ENCODE assay signal across 35 cellular contexts in genomic region chr9:31585158-31585557, GRCh38.
DNase-seq lines count a peak whose midpoint lies in the region; ATAC-seq, FAIRE-seq and TF ChIP-seq lines count a peak whose summit lies in the region.
"Had no signal": no experiment of that assay in that cellular context is flagged by ENCODE, and none has a peak within 500 bp of the region (broad histone marks: within the 10 kb centered on the region; RNA-seq: fewer than 3 reads in every experiment).

No MANE protein-coding gene starts in this region.

- no peaks in the 10 kb centered on the region for H3K36me3 Mint-ChIP-seq in GM23338 (ENCODE audit: low read depth)
- H3K36me3 Mint-ChIP-seq: CD14-positive monocyte; CD4-positive, alpha-beta memory T cell; CD4-positive, CD25-positive, alpha-beta regulatory T cell; CD8-positive, alpha-beta T cell had no signal

- no peaks in the 10 kb centered on the region for H3K23me2 ChIP-seq in H1 (ENCODE audit: low read depth, low read length)

- no peaks in the 10 kb centered on the region for H3K79me1 ChIP-seq in IMR-90 (ENCODE audit: low read depth in 1 of 2, low read length in 2 of 2)
- no peaks in the 10 kb centered on the region for H3K79me1 ChIP-seq in H1 (ENCODE audit: low read depth, low read length)

- H4K91ac ChIP-seq in IMR-90 (ENCODE audit: insufficient read depth, low read depth, low read length) (no peak overlapping the region), H1 (replicated peaks; ENCODE audit: insufficient read length, low read length) (no peak overlapping the region)

- H3K4me3 ChIP-seq in HepG2 (replicated peaks in 1 of 3; ENCODE audit: insufficient read depth in 1 of 3, low read depth in 2 of 3, low read length in 3 of 3): no peak overlapping the region
- H3K4me3 ChIP-seq in right lobe of liver: no peak overlapping the region
- no peak overlapping the region for H3K4me3 ChIP-seq in A549
- H3K4me3 ChIP-seq in IMR-90 (ENCODE audit: insufficient read depth, low read depth, low read length): no peak overlapping the region
- H3K4me3 ChIP-seq in H1 (ENCODE audit: extremely low read depth in 1 of 4, insufficient read depth in 2 of 4, low read depth in 3 of 4, low read length in 4 of 4): no peak overlapping the region
- H3K4me3 ChIP-seq in SJCRH30: no peak overlapping the region
- no peak overlapping the region for H3K4me3 ChIP-seq in GM23338
- H3K4me3 ChIP-seq: BLaER1; BLaER1 treated with 17β-estradiol and CSF1 and Interleukin-3, amounts not matched to agents 10 nM and 100 nM had no signal

- H3K4me1 ChIP-seq in HepG2 (ENCODE audit: insufficient read depth, low read length): no peaks in the 10 kb centered on the region
- H3K4me1 ChIP-seq in right lobe of liver: no peaks in the 10 kb centered on the region
- H3K4me1 ChIP-seq in A549: no peaks in the 10 kb centered on the region
- H3K4me1 ChIP-seq in IMR-90 (ENCODE audit: control insufficient read depth, insufficient read depth, low read length): no peaks in the 10 kb centered on the region
- H3K4me1 ChIP-seq in H1 (replicated peaks in 1 of 4; ENCODE audit: control insufficient read depth in 3 of 4, insufficient read depth in 4 of 4, low read length in 3 of 4): no peaks in the 10 kb centered on the region
- peaks cover 16% of the 10 kb centered on the region for H3K4me1 ChIP-seq in SJCRH30
- no peaks in the 10 kb centered on the region for H3K4me1 ChIP-seq in GM23338 (ENCODE audit: insufficient read depth)
- H3K4me1 ChIP-seq: BE2C, Caco-2 had no signal

- H2BK15ac ChIP-seq in IMR-90 (ENCODE audit: low read depth, low read length) (no peak overlapping the region), H1 (ENCODE audit: low read length) (no peak overlapping the region)

- no peaks in the 10 kb centered on the region for H4K20me1 ChIP-seq in HepG2 (ENCODE audit: insufficient read depth, low read length)
- H4K20me1 ChIP-seq in IMR-90 (ENCODE audit: insufficient read depth, low read length): no peaks in the 10 kb centered on the region
- no peaks in the 10 kb centered on the region for H4K20me1 ChIP-seq in H1 (replicated peaks in 1 of 2; ENCODE audit: control insufficient read depth in 1 of 2, insufficient read depth in 2 of 2, low read length in 2 of 2)
- H4K20me1 ChIP-seq in GM23338 (replicated peaks; ENCODE audit: insufficient read depth): no peaks in the 10 kb centered on the region
- H4K20me1 ChIP-seq: BLaER1; BLaER1 treated with 17β-estradiol and CSF1 and Interleukin-3, amounts not matched to agents 10 nM and 100 nM had no signal

- H3K23ac ChIP-seq in IMR-90 (ENCODE audit: low read depth, low read length) (no peak overlapping the region), H1 (ENCODE audit: insufficient read length) (no peak overlapping the region)

- BruUV-seq in HepG2 (replicated peaks; lab: Mats Ljungman, UMichigan) (no TSS peak), IMR-90 (replicated peaks; lab: Mats Ljungman, UMichigan) (no TSS peak)

- H3K79me2 ChIP-seq in HepG2 (ENCODE audit: insufficient read depth, low read length) (no peaks in the 10 kb centered on the region), H1 (ENCODE audit: control insufficient read depth in 1 of 2, insufficient read depth in 2 of 2, low read length in 2 of 2) (no peaks in the 10 kb centered on the region), GM23338 (replicated peaks; ENCODE audit: insufficient read depth) (no peaks in the 10 kb centered on the region)

- no peak overlapping the region for H3K56ac ChIP-seq in IMR-90 (ENCODE audit: extremely low read depth, insufficient read depth, low read length)
- H3K56ac ChIP-seq in H1 (replicated peaks; ENCODE audit: insufficient read length, low read depth, low read length): no peak overlapping the region

- H3K4me2 ChIP-seq in HepG2 (ENCODE audit: low read depth, low read length) (no peak overlapping the region), A549 (no peak overlapping the region), IMR-90 (ENCODE audit: low read depth, low read length) (no peak overlapping the region), H1 (ENCODE audit: insufficient read depth in 1 of 2, low read depth in 2 of 2, low read length in 2 of 2) (no peak overlapping the region), GM23338 (no peak overlapping the region)
- H3K4me2 ChIP-seq: BLaER1; BLaER1 treated with 17β-estradiol and CSF1 and Interleukin-3, amounts not matched to agents 10 nM and 100 nM had no signal

- H2AK9ac ChIP-seq in IMR-90 (replicated peaks; ENCODE audit: low read depth, low read length, poor library complexity): no peak overlapping the region

- TF ChIP-seq CTCF in HepG2 (CRISPR knock-in tag; IDR thresholded peaks at IDR 0.05) (no peak), right lobe of liver (IDR thresholded peaks at IDR 0.05) (no peak), A549 (IDR thresholded peaks at IDR 0.05) (no peak), IMR-90 (conservative IDR thresholded peaks at IDR 0.05; ENCODE audit: low read depth, low read length) (no peak), H1 (IDR thresholded peaks at IDR 0.05; ENCODE audit: control extremely low read depth in 1 of 3, insufficient read depth in 1 of 3, low read depth in 1 of 3, low read length in 3 of 3) (no peak), GM23338 (conservative IDR thresholded peaks at IDR 0.05; ENCODE audit: low read depth in 2 of 2) (no peak)

- FAIRE-seq in HepG2 (lab: Jason Lieb, UNC): no peak
- FAIRE-seq in A549 (lab: Jason Lieb, UNC): no peak
- FAIRE-seq in H1 (lab: Jason Lieb, UNC): no peak
- FAIRE-seq: D721Med had no signal

- H3K4ac ChIP-seq in IMR-90 (ENCODE audit: low read depth, low read length): no peak overlapping the region
- no peak overlapping the region for H3K4ac ChIP-seq in H1 (replicated peaks; ENCODE audit: insufficient read length, low read depth, low read length)

- H4K5ac ChIP-seq in IMR-90 (ENCODE audit: low read depth, low read length) (no peak overlapping the region), H1 (ENCODE audit: insufficient read length, low read depth, low read length) (no peak overlapping the region)

- no peaks in the 10 kb centered on the region for H3F3A ChIP-seq in GM23338 (replicated peaks; ENCODE audit: low read depth)

- H3K27me3 ChIP-seq in HepG2 (ENCODE audit: control insufficient read depth in 1 of 2, insufficient read depth in 2 of 2, low read length in 2 of 2): no peaks in the 10 kb centered on the region
- H3K27me3 ChIP-seq in right lobe of liver: no peaks in the 10 kb centered on the region
- H3K27me3 ChIP-seq in IMR-90 (ENCODE audit: control insufficient read depth, insufficient read depth, low read length): no peaks in the 10 kb centered on the region
- H3K27me3 ChIP-seq in H1 (replicated peaks in 1 of 4; ENCODE audit: control insufficient read depth in 3 of 4, extremely low read depth in 1 of 4, insufficient read depth in 3 of 4, low read length in 3 of 4): no peaks in the 10 kb centered on the region
- H3K27me3 ChIP-seq in SJCRH30: no peaks in the 10 kb centered on the region
- H3K27me3 ChIP-seq in GM23338 (ENCODE audit: insufficient read depth): no peaks in the 10 kb centered on the region
- H3K27me3 ChIP-seq: BE2C; BLaER1; BLaER1 treated with 17β-estradiol and CSF1 and Interleukin-3, amounts not matched to agents 10 nM and 100 nM had no signal

- DNase-seq in HepG2 (ENCODE audit: low spot score) (no peak), right lobe of liver (no peak), A549 (ENCODE audit: low read depth in 1 of 2, low spot score in 1 of 2) (no peak), IMR-90 (no peak), H1 (ENCODE audit: low read depth in 1 of 2, low spot score in 2 of 2) (no peak), SJCRH30 (no peak), GM23338 (ENCODE audit: low spot score) (no peak)
- DNase-seq: 8988T; ACHN; AML-193; BE2C; C1 segment of cervical spinal cord; Caco-2; Calu3; CD4-positive, alpha-beta memory T cell; CD4-positive, alpha-beta T cell; CD4-positive, CD25-positive, alpha-beta regulatory T cell; CD8-positive, alpha-beta memory T cell; CD8-positive, alpha-beta T cell; COR-L47; DMS 273 treated with DMSO at 0.1 percent for 48 hours; DMS153; DMS53; DMS79; DMS79 treated with DMSO at 0.1 percent for 48 hours; DND-41; EL had no signal

- POLR2A ChIA-PET in HepG2 (lab: Yijun Ruan, JAX) (no interaction called here), A549 (lab: Yijun Ruan, JAX) (no interaction called here), IMR-90 (lab: Charles Lee; ENCODE audit: unreplicated experiment) (no interaction called here), H1 (lab: Charles Lee; ENCODE audit: partially characterized antibody) (no interaction called here)

- ATAC-seq in HepG2 (no peak), right lobe of liver (no peak), A549 (no peak), IMR-90 (ENCODE audit: low read depth) (no peak), GM23338 (no peak), GM18505 (IDR thresholded peaks at IDR 0.05; ENCODE audit: unreplicated experiment) (no peak)
- ATAC-seq: CD8-positive, alpha-beta T cell had no signal

- no peak overlapping the region for H3K14ac ChIP-seq in IMR-90 (replicated peaks; ENCODE audit: low read depth, low read length)
- no peak overlapping the region for H3K14ac ChIP-seq in H1 (ENCODE audit: insufficient read length)

- no peaks in the 10 kb centered on the region for H3K27me3 Mint-ChIP-seq in GM23338 (ENCODE audit: insufficient read depth, low read depth, poor library complexity)
- H3K27me3 Mint-ChIP-seq: B cell; CD4-positive, alpha-beta memory T cell; CD4-positive, alpha-beta T cell; CD4-positive, CD25-positive, alpha-beta regulatory T cell had no signal

- no peak overlapping the region for H2AK5ac ChIP-seq in IMR-90 (ENCODE audit: low read depth, low read length)
- H2AK5ac ChIP-seq in H1 (ENCODE audit: low read depth, low read length): no peak overlapping the region

- dilution Hi-C loops in IMR-90 (cut with HindIII; ENCODE audit: low sequenced_read_pairs, unreplicated experiment): no loop called here

- no peaks in the 10 kb centered on the region for H3K4me1 Mint-ChIP-seq in GM23338
- H3K4me1 Mint-ChIP-seq: B cell; CD14-positive monocyte; CD4-positive, alpha-beta memory T cell; CD4-positive, CD25-positive, alpha-beta regulatory T cell; CD8-positive, alpha-beta memory T cell had no signal

- H3K9me3 ChIP-seq in HepG2 (ENCODE audit: low read length): no peaks in the 10 kb centered on the region
- no peaks in the 10 kb centered on the region for H3K9me3 ChIP-seq in right lobe of liver
- H3K9me3 ChIP-seq in A549: no peaks in the 10 kb centered on the region
- no peaks in the 10 kb centered on the region for H3K9me3 ChIP-seq in IMR-90 (ENCODE audit: control insufficient read depth, insufficient read depth, low read length)
- H3K9me3 ChIP-seq in H1 (ENCODE audit: insufficient read depth in 2 of 2, low read depth in 1 of 2, low read length in 1 of 2): no peaks in the 10 kb centered on the region
- no peaks in the 10 kb centered on the region for H3K9me3 ChIP-seq in SJCRH30 (replicated peaks)
- H3K9me3 ChIP-seq: BE2C; BLaER1; BLaER1 treated with 17β-estradiol and CSF1 and Interleukin-3, amounts not matched to agents 10 nM and 100 nM; Caco-2 had no signal

- no peaks in the 10 kb centered on the region for H3K9me1 ChIP-seq in IMR-90 (ENCODE audit: insufficient read depth, low read length)

- H2BK120ac ChIP-seq in IMR-90 (ENCODE audit: low read depth, low read length): no peak overlapping the region
- H2BK120ac ChIP-seq in H1 (replicated peaks; ENCODE audit: low read depth, low read length): no peak overlapping the region

- no peak overlapping the region for H3K27ac Mint-ChIP-seq in GM23338
- H3K27ac Mint-ChIP-seq: B cell; CD14-positive monocyte; CD4-positive, alpha-beta memory T cell; CD4-positive, alpha-beta T cell; CD4-positive, CD25-positive, alpha-beta regulatory T cell; CD8-positive, alpha-beta memory T cell; CD8-positive, alpha-beta T cell had no signal

- H4K8ac ChIP-seq in IMR-90 (ENCODE audit: low read depth in 2 of 2, low read length in 2 of 2) (no peak overlapping the region), H1 (ENCODE audit: extremely low read depth, insufficient read depth, low read length) (no peak overlapping the region)

- H3K18ac ChIP-seq in IMR-90 (ENCODE audit: low read depth, low read length) (no peak overlapping the region), H1 (ENCODE audit: extremely low read depth, low read length) (no peak overlapping the region)

- H3K9me2 ChIP-seq in GM23338 (ENCODE audit: insufficient read depth): no peaks in the 10 kb centered on the region; the same call in 1 of the 2 replicates

- CTCF ChIA-PET in HepG2 (lab: Yijun Ruan, JAX; ENCODE audit: low intra/inter-chr PET ratio, low total read pairs): no interaction called here
- CTCF ChIA-PET in A549 (lab: Yijun Ruan, JAX): no interaction called here
- CTCF ChIA-PET in IMR-90 (lab: Yijun Ruan, JAX): no interaction called here
- CTCF ChIA-PET in H1 (lab: Charles Lee; ENCODE audit: partially characterized antibody): no interaction called here

- no peak for TF ChIP-seq EP300 in HepG2 (IDR thresholded peaks at IDR 0.05; ENCODE audit: low read depth in 2 of 2, low read length in 2 of 2)
- TF ChIP-seq EP300 in HepG2 (CRISPR knock-in tag; IDR thresholded peaks at IDR 0.05; ENCODE audit: borderline replicate concordance): no peak
- no peak for TF ChIP-seq EP300 in A549 (IDR thresholded peaks at IDR 0.05)
- TF ChIP-seq EP300 in H1 (IDR thresholded peaks at IDR 0.05; ENCODE audit: borderline replicate concordance in 1 of 2, low read depth in 2 of 2, low read length in 2 of 2): no peak

- in situ Hi-C loops in HepG2 (cut with HindIII; ENCODE audit: extremely low pct_ligation_motif_present, low pct_unique_long_range_greater_than_20kb): no loop called here
- in situ Hi-C loops in IMR-90 (cut with MboI; ENCODE audit: low sequenced_read_pairs): no loop called here

- no peak overlapping the region for H3K9ac ChIP-seq in HepG2 (ENCODE audit: insufficient read depth, low read depth, low read length)
- no peak overlapping the region for H3K9ac ChIP-seq in IMR-90 (ENCODE audit: low read depth, low read length)
- no peak overlapping the region for H3K9ac ChIP-seq in H1 (replicated peaks in 1 of 4; ENCODE audit: extremely low read depth in 1 of 4, low read depth in 3 of 4, low read length in 3 of 4)
- H3K9ac ChIP-seq: BLaER1; BLaER1 treated with 17β-estradiol and CSF1 and Interleukin-3, amounts not matched to agents 10 nM and 100 nM had no signal

- H3K9me3 Mint-ChIP-seq in GM23338: no peaks in the 10 kb centered on the region
- H3K9me3 Mint-ChIP-seq: CD4-positive, alpha-beta T cell; CD8-positive, alpha-beta memory T cell; CD8-positive, alpha-beta T cell had no signal

- H3K36me3 ChIP-seq in HepG2 (replicated peaks in 1 of 2; ENCODE audit: control insufficient read depth in 1 of 2, insufficient read depth in 2 of 2, low read length in 2 of 2) (no peaks in the 10 kb centered on the region), right lobe of liver (no peaks in the 10 kb centered on the region), IMR-90 (ENCODE audit: control insufficient read depth, insufficient read depth, low read length) (no peaks in the 10 kb centered on the region), H1 (ENCODE audit: control insufficient read depth in 2 of 4, insufficient read depth in 4 of 4, low read length in 3 of 4) (no peaks in the 10 kb centered on the region), SJCRH30 (no peaks in the 10 kb centered on the region), GM23338 (ENCODE audit: insufficient read depth) (no peaks in the 10 kb centered on the region)
- H3K36me3 ChIP-seq: BE2C; BLaER1; BLaER1 treated with 17β-estradiol and CSF1 and Interleukin-3, amounts not matched to agents 10 nM and 100 nM had no signal

- no peak overlapping the region for H2AFZ ChIP-seq in HepG2 (ENCODE audit: low read length)
- no peak overlapping the region for H2AFZ ChIP-seq in IMR-90 (replicated peaks; ENCODE audit: low read length, poor library complexity)
- H2AFZ ChIP-seq in H1 (ENCODE audit: low read length): no peak overlapping the region
- H2AFZ ChIP-seq in GM23338: no peak overlapping the region

- TF ChIP-seq RAD21 in HepG2 (CRISPR knock-in tag; IDR thresholded peaks at IDR 0.05) (no peak), A549 (conservative IDR thresholded peaks at IDR 0.05 in 1 of 2, IDR thresholded peaks at IDR 0.05 in 1 of 2) (no peak), IMR-90 (IDR thresholded peaks at IDR 0.05; ENCODE audit: low read length) (no peak), H1 (IDR thresholded peaks at IDR 0.05 in 1 of 2, conservative IDR thresholded peaks at IDR 0.05 in 1 of 2; ENCODE audit: low read depth in 2 of 2, low read length in 2 of 2) (no peak)

- TF ChIP-seq POLR2A in HepG2 (IDR thresholded peaks at IDR 0.05; ENCODE audit: insufficient read depth in 1 of 2, low read depth in 2 of 2, low read length in 2 of 2) (no peak), right lobe of liver (IDR thresholded peaks at IDR 0.05) (no peak), A549 (IDR thresholded peaks at IDR 0.05; ENCODE audit: low read length) (no peak), IMR-90 (IDR thresholded peaks at IDR 0.05; ENCODE audit: low read depth, low read length) (no peak), H1 (IDR thresholded peaks at IDR 0.05; ENCODE audit: control extremely low read depth in 1 of 2, low read depth in 2 of 2, low read length in 2 of 2) (no peak), GM18505 (IDR thresholded peaks at IDR 0.05; ENCODE audit: borderline replicate concordance, extremely low read depth, insufficient read depth, insufficient read length) (no peak)

- no peak overlapping the region for H2BK5ac ChIP-seq in IMR-90 (ENCODE audit: low read depth, low read length, poor library complexity, severe bottlenecking)
- H2BK5ac ChIP-seq in H1 (ENCODE audit: low read depth, low read length): no peak overlapping the region

- intact Hi-C loops in HepG2 (cut with micrococcal nuclease; ENCODE audit: unreplicated experiment) (no loop called here), right lobe of liver (cut with DNase I) (no loop called here), IMR-90 (cut with micrococcal nuclease) (no loop called here)

- no peak overlapping the region for H2BK20ac ChIP-seq in IMR-90 (ENCODE audit: low read depth, low read length)
- no peak overlapping the region for H2BK20ac ChIP-seq in H1 (ENCODE audit: low read length)

- H3K27ac ChIP-seq in HepG2 (ENCODE audit: extremely low read length, insufficient read depth, low read length) (no peak overlapping the region), right lobe of liver (no peak overlapping the region), A549 (no peak overlapping the region), IMR-90 (ENCODE audit: insufficient read depth, low read length) (no peak overlapping the region), H1 (ENCODE audit: low read depth, low read length) (no peak overlapping the region), SJCRH30 (no peak overlapping the region), GM23338 (ENCODE audit: low read depth) (no peak overlapping the region)
- H3K27ac ChIP-seq: 22Rv1; BLaER1; BLaER1 treated with 17β-estradiol and CSF1 and Interleukin-3, amounts not matched to agents 10 nM and 100 nM; C4-2B had no signal

- H2BK12ac ChIP-seq in H1 (ENCODE audit: low read depth, low read length): no peak overlapping the region

- no peak overlapping the region for H3K4me3 Mint-ChIP-seq in GM23338
- H3K4me3 Mint-ChIP-seq: B cell; CD14-positive monocyte; CD4-positive, alpha-beta memory T cell; CD4-positive, alpha-beta T cell; CD4-positive, CD25-positive, alpha-beta regulatory T cell; CD8-positive, alpha-beta memory T cell; CD8-positive, alpha-beta T cell had no signal

Comparison
In these comparisons a context has a peak if more than half of its experiments do, and no peak if none do; other contexts are left out.
1. Of the 41 proteins assayed by ChIP-seq in both HepG2 and H1: peak only in HepG2: none; only in H1: none; in both: MAFK; in neither: 40.